Comparison of ENCODE assay signal across 1 cellular context in the genomic region with DNA sequence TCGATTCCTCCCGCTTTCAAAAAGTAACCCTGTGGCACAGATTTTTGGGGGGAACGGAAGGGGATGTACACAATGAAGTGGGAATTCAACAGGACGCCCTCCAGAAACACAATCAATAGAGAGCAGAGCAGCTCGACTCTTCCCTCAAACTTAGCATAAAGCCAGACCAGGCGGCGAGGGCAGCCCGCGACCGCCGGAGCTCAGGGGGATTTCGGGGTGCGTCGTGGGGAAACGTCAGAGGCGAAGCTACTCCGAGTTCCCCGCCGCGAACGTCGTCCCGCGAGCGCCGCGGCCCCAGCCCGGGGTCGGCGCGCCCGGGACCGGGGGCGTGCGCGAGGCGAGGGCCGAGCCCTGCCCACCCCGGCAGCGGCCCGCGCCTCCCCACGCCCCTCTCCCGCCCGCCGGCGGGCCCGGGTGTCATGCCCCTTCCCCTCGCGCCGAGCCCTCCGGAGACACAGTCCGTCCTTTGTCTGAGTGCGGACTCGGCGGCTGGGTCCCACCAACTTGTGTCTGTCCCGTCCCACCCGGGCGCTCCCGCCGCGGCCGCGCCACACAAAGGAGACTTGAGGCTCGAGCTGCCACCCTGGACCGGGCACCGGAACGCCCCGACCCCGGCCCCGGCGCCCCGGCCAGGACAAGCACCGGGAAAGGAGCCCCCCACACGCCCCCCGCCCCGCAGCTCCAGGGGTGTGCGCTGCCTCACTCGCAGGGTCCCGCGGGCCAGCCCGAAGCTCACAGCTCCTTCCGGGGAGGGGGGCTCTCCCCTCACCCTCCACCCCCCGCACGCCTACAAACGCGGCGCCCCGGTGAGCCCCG.
A peak's percentile ranks its signal among the peaks of the same experiment; 100 is the strongest.
TF ChIP-seq lines count a peak whose summit lies in the region.

No MANE protein-coding gene starts in this region.

TF ChIP-seq in K562, 482 proteins besides CTCF, POLR2A, EP300 and RAD21 (continued from another document and continues in another):
- TF ChIP-seq, protein P1, sequence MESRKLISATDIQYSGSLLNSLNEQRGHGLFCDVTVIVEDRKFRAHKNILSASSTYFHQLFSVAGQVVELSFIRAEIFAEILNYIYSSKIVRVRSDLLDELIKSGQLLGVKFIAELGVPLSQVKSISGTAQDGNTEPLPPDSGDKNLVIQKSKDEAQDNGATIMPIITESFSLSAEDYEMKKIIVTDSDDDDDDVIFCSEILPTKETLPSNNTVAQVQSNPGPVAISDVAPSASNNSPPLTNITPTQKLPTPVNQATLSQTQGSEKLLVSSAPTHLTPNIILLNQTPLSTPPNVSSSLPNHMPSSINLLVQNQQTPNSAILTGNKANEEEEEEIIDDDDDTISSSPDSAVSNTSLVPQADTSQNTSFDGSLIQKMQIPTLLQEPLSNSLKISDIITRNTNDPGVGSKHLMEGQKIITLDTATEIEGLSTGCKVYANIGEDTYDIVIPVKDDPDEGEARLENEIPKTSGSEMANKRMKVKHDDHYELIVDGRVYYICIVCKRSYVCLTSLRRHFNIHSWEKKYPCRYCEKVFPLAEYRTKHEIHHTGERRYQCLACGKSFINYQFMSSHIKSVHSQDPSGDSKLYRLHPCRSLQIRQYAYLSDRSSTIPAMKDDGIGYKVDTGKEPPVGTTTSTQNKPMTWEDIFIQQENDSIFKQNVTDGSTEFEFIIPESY (CRISPR knock-in tag; IDR thresholded peaks at IDR 0.05), result peak; percentile 52
- TF ChIP-seq ELF1 (tag; IDR thresholded peaks at IDR 0.05) (no peak), STAG1 (CRISPR knock-in tag; IDR thresholded peaks at IDR 0.05; ENCODE audit: borderline replicate concordance) (no peak), BRCA1 (IDR thresholded peaks at IDR 0.05) (no peak), BRCA1 (CRISPR knock-in tag; IDR thresholded peaks at IDR 0.05) (0 out of 2 replicates have a peak, but pooled peaks have one; percentile 7), CHD2 (IDR thresholded peaks at IDR 0.05; ENCODE audit: low read depth, low read length) (no peak), POLR2AphosphoS2 (IDR thresholded peaks at IDR 0.05; ENCODE audit: low read length) (no peak), ZNF165 (CRISPR knock-in tag; IDR thresholded peaks at IDR 0.05; ENCODE audit: borderline replicate concordance) (no peak), ZNF76 (CRISPR knock-in tag; IDR thresholded peaks at IDR 0.05; ENCODE audit: borderline replicate concordance) (no peak), EGR1 (conservative IDR thresholded peaks at IDR 0.05) (no peak), SNIP1 (IDR thresholded peaks at IDR 0.05; ENCODE audit: low read depth) (no peak), HNRNPL (IDR thresholded peaks at IDR 0.05; ENCODE audit: low read depth, low read length) (0 out of 2 replicates have a peak, but pooled peaks have one; percentile 25), ATF1 (CRISPR knock-in tag; IDR thresholded peaks at IDR 0.05) (no peak), ATF1 (tag; IDR thresholded peaks at IDR 0.05) (0 out of 2 replicates have a peak, but pooled peaks have one; percentile 15), NONO (IDR thresholded peaks at IDR 0.05; ENCODE audit: low read depth in 2 of 2, low read length in 1 of 2) (0 out of 4 replicates have a peak, but pooled peaks of 1 of the 2 experiments have one; percentile 49), ZBED1 (IDR thresholded peaks at IDR 0.05) (0 out of 2 replicates have a peak, but pooled peaks have one; percentile 12), KLF10 (CRISPR knock-in tag; IDR thresholded peaks at IDR 0.05) (no peak), SIN3A (IDR thresholded peaks at IDR 0.05; ENCODE audit: borderline replicate concordance in 2 of 2, control insufficient read depth in 1 of 2, low read depth in 2 of 2, low read length in 2 of 2) (peak in 1 of 2 experiments; percentile 4; a peak in 2 of 4 replicates), ZNF282 (CRISPR knock-in tag; IDR thresholded peaks at IDR 0.05) (0 out of 2 replicates have a peak, but pooled peaks have one; percentile 9), EWSR1 (IDR thresholded peaks at IDR 0.05; ENCODE audit: borderline replicate concordance, low read depth, partially characterized antibody) (no peak), CBX5 (IDR thresholded peaks at IDR 0.05; ENCODE audit: borderline replicate concordance, low read depth) (no peak), TCF7L2 (IDR thresholded peaks at IDR 0.05; ENCODE audit: low read depth, low read length) (no peak), ZNF586 (CRISPR knock-in tag; conservative IDR thresholded peaks at IDR 0.05) (no peak), ZNF146 (CRISPR knock-in tag; IDR thresholded peaks at IDR 0.05; ENCODE audit: unreplicated experiment) (no peak), ZBTB7A (IDR thresholded peaks at IDR 0.05; ENCODE audit: borderline replicate concordance, control insufficient read depth, low read depth, low read length) (peak; percentile 77), PRPF4 (IDR thresholded peaks at IDR 0.05; ENCODE audit: insufficient read depth, low read depth, low read length, poor library complexity, severe bottlenecking) (peak; percentile 90), SRSF3 (IDR thresholded peaks at IDR 0.05; ENCODE audit: insufficient read depth, low read length) (no peak), ZNF57 (CRISPR knock-in tag; IDR thresholded peaks at IDR 0.05) (no peak)
- TF ChIP-seq, protein P2, sequence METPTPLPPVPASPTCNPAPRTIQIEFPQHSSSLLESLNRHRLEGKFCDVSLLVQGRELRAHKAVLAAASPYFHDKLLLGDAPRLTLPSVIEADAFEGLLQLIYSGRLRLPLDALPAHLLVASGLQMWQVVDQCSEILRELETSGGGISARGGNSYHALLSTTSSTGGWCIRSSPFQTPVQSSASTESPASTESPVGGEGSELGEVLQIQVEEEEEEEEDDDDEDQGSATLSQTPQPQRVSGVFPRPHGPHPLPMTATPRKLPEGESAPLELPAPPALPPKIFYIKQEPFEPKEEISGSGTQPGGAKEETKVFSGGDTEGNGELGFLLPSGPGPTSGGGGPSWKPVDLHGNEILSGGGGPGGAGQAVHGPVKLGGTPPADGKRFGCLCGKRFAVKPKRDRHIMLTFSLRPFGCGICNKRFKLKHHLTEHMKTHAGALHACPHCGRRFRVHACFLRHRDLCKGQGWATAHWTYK (CRISPR knock-in tag; IDR thresholded peaks at IDR 0.05), result no peak
- TF ChIP-seq, protein P3, sequence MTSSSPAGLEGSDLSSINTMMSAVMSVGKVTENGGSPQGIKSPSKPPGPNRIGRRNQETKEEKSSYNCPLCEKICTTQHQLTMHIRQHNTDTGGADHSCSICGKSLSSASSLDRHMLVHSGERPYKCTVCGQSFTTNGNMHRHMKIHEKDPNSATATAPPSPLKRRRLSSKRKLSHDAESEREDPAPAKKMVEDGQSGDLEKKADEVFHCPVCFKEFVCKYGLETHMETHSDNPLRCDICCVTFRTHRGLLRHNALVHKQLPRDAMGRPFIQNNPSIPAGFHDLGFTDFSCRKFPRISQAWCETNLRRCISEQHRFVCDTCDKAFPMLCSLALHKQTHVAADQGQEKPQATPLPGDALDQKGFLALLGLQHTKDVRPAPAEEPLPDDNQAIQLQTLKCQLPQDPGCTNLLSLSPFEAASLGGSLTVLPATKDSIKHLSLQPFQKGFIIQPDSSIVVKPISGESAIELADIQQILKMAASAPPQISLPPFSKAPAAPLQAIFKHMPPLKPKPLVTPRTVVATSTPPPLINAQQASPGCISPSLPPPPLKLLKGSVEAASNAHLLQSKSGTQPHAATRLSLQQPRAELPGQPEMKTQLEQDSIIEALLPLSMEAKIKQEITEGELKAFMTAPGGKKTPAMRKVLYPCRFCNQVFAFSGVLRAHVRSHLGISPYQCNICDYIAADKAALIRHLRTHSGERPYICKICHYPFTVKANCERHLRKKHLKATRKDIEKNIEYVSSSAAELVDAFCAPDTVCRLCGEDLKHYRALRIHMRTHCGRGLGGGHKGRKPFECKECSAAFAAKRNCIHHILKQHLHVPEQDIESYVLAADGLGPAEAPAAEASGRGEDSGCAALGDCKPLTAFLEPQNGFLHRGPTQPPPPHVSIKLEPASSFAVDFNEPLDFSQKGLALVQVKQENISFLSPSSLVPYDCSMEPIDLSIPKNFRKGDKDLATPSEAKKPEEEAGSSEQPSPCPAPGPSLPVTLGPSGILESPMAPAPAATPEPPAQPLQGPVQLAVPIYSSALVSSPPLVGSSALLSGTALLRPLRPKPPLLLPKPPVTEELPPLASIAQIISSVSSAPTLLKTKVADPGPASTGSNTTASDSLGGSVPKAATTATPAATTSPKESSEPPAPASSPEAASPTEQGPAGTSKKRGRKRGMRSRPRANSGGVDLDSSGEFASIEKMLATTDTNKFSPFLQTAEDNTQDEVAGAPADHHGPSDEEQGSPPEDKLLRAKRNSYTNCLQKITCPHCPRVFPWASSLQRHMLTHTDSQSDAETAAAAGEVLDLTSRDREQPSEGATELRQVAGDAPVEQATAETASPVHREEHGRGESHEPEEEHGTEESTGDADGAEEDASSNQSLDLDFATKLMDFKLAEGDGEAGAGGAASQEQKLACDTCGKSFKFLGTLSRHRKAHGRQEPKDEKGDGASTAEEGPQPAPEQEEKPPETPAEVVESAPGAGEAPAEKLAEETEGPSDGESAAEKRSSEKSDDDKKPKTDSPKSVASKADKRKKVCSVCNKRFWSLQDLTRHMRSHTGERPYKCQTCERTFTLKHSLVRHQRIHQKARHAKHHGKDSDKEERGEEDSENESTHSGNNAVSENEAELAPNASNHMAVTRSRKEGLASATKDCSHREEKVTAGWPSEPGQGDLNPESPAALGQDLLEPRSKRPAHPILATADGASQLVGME (CRISPR knock-in tag; IDR thresholded peaks at IDR 0.05), result 0 out of 2 replicates have a peak, but pooled peaks have one; percentile 26
- TF ChIP-seq, protein P4, sequence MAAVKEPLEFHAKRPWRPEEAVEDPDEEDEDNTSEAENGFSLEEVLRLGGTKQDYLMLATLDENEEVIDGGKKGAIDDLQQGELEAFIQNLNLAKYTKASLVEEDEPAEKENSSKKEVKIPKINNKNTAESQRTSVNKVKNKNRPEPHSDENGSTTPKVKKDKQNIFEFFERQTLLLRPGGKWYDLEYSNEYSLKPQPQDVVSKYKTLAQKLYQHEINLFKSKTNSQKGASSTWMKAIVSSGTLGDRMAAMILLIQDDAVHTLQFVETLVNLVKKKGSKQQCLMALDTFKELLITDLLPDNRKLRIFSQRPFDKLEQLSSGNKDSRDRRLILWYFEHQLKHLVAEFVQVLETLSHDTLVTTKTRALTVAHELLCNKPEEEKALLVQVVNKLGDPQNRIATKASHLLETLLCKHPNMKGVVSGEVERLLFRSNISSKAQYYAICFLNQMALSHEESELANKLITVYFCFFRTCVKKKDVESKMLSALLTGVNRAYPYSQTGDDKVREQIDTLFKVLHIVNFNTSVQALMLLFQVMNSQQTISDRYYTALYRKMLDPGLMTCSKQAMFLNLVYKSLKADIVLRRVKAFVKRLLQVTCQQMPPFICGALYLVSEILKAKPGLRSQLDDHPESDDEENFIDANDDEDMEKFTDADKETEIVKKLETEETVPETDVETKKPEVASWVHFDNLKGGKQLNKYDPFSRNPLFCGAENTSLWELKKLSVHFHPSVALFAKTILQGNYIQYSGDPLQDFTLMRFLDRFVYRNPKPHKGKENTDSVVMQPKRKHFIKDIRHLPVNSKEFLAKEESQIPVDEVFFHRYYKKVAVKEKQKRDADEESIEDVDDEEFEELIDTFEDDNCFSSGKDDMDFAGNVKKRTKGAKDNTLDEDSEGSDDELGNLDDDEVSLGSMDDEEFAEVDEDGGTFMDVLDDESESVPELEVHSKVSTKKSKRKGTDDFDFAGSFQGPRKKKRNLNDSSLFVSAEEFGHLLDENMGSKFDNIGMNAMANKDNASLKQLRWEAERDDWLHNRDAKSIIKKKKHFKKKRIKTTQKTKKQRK (IDR thresholded peaks at IDR 0.05; ENCODE audit: borderline replicate concordance, low read depth, low read length), result no peak
- TF ChIP-seq, protein P5, sequence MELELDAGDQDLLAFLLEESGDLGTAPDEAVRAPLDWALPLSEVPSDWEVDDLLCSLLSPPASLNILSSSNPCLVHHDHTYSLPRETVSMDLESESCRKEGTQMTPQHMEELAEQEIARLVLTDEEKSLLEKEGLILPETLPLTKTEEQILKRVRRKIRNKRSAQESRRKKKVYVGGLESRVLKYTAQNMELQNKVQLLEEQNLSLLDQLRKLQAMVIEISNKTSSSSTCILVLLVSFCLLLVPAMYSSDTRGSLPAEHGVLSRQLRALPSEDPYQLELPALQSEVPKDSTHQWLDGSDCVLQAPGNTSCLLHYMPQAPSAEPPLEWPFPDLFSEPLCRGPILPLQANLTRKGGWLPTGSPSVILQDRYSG (tag; conservative IDR thresholded peaks at IDR 0.05; ENCODE audit: low read depth), result no peak
- TF ChIP-seq, protein P6, sequence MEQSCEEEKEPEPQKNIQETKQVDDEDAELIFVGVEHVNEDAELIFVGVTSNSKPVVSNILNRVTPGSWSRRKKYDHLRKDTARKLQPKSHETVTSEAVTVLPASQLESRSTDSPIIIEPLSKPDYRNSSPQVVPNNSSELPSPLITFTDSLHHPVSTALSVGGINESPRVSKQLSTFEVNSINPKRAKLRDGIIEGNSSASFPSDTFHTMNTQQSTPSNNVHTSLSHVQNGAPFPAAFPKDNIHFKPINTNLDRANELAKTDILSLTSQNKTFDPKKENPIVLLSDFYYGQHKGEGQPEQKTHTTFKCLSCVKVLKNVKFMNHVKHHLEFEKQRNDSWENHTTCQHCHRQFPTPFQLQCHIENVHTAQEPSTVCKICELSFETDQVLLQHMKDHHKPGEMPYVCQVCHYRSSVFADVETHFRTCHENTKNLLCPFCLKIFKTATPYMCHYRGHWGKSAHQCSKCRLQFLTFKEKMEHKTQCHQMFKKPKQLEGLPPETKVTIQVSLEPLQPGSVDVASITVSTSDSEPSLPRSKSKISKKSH (CRISPR knock-in tag; IDR thresholded peaks at IDR 0.05), result no peak
- TF ChIP-seq, protein P7, sequence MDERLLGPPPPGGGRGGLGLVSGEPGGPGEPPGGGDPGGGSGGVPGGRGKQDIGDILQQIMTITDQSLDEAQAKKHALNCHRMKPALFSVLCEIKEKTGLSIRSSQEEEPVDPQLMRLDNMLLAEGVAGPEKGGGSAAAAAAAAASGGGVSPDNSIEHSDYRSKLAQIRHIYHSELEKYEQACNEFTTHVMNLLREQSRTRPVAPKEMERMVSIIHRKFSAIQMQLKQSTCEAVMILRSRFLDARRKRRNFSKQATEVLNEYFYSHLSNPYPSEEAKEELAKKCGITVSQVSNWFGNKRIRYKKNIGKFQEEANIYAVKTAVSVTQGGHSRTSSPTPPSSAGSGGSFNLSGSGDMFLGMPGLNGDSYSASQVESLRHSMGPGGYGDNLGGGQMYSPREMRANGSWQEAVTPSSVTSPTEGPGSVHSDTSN (CRISPR knock-in tag; IDR thresholded peaks at IDR 0.05; ENCODE audit: low read depth), result no peak
- TF ChIP-seq, protein P7 (tag; conservative IDR thresholded peaks at IDR 0.05; ENCODE audit: low read depth), result no peak
- TF ChIP-seq, protein P8, sequence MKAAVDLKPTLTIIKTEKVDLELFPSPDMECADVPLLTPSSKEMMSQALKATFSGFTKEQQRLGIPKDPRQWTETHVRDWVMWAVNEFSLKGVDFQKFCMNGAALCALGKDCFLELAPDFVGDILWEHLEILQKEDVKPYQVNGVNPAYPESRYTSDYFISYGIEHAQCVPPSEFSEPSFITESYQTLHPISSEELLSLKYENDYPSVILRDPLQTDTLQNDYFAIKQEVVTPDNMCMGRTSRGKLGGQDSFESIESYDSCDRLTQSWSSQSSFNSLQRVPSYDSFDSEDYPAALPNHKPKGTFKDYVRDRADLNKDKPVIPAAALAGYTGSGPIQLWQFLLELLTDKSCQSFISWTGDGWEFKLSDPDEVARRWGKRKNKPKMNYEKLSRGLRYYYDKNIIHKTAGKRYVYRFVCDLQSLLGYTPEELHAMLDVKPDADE (conservative IDR thresholded peaks at IDR 0.05; ENCODE audit: control insufficient read depth, low read depth, low read length), result peak; percentile 22; the same call in 1 of the 2 replicates
